9 cellular contexts compared by ENCODE assay signal in genomic region chr7:44244282-44244681, GRCh38. TPM values are rescaled to one million over a fixed set of nuclear protein-coding genes. Genes with fewer than 3 reads are reported as not detected.
DNase-seq lines count a peak whose midpoint lies in the region; ATAC-seq and TF ChIP-seq lines count a peak whose summit lies in the region.
"Had no signal": no experiment of that assay in that cellular context is flagged by ENCODE, and none has a peak within 500 bp of the region (broad histone marks: within the 10 kb centered on the region; RNA-seq: fewer than 3 reads in every experiment).

No MANE protein-coding gene starts in this region.

- no peaks in the 10 kb centered on the region for H3K79me2 ChIP-seq in SU-DHL-6 (ENCODE audit: insufficient read depth, low read length)

- no peaks in the 10 kb centered on the region for H3K9me3 ChIP-seq in heart right ventricle
- no peaks in the 10 kb centered on the region for H3K9me3 ChIP-seq in SU-DHL-6 (ENCODE audit: insufficient read depth, low read length)

- peaks cover 0 to 16% (median 5%) of the 10 kb centered on the region in 9 donors for H3K4me1 ChIP-seq in heart right ventricle

- H3K27ac ChIP-seq in heart right ventricle = no peak overlapping the region
- H3K27ac ChIP-seq in SU-DHL-6 (ENCODE audit: low read depth, low read length) = no peak overlapping the region

- no peak overlapping the region for H3K27ac Mint-ChIP-seq in stimulated activated memory B cell treated with anti-CD40 and anti-IgM and Interleukin-4, amounts not matched to agents 10 μg/mL and 1 μg/mL and 100 μg/mL, for 72 hours

- H3F3A ChIP-seq in SU-DHL-6 (ENCODE audit: insufficient read depth) = no peaks in the 10 kb centered on the region

- H3K36me3 ChIP-seq in heart right ventricle (peaks cover 0 to 5% (median 0%) of the 10 kb centered on the region in 9 donors), SU-DHL-6 (ENCODE audit: low read length) (no peaks in the 10 kb centered on the region)

- TF ChIP-seq POLR2A in erythroblast (IDR thresholded peaks at IDR 0.05; ENCODE audit: low read length) = no peak

- 36 to 41% methylated on average over 8 of the region's 8 CpGs for WGBS in heart right ventricle, 2 donors

- no peak overlapping the region for H3K4me3 Mint-ChIP-seq in stimulated activated memory B cell treated with anti-CD40 and anti-IgM and Interleukin-4, amounts not matched to agents 10 μg/mL and 1 μg/mL and 100 μg/mL, for 72 hours

- no peak overlapping the region for H3K4me2 ChIP-seq in SU-DHL-6 (ENCODE audit: low read depth, low read length, poor library complexity, severe bottlenecking)

- no peaks in the 10 kb centered on the region for H3K27me3 Mint-ChIP-seq in stimulated activated memory B cell treated with anti-CD40 and anti-IgM and Interleukin-4, amounts not matched to agents 10 μg/mL and 1 μg/mL and 100 μg/mL, for 72 hours

- no peak for DNase-seq in heart right ventricle
- DNase-seq in Right ventricle myocardium inferior (ENCODE audit: missing footprints) = no peak
- peak; percentile 29 to 44 for DNase-seq in erythroblast (lab: John Stamatoyannopoulos, UW)
- DNase-seq in sciatic nerve (ENCODE audit: low spot score) = no peak
- no peak for DNase-seq in cerebellar nuclear complex (lab: John Stamatoyannopoulos, UW)

- TF ChIP-seq CTCF in heart right ventricle (IDR thresholded peaks at IDR 0.05) (peak; percentile 21 to 64 (median 53)), SU-DHL-6 (IDR thresholded peaks at IDR 0.05; ENCODE audit: insufficient read depth, low read length, poor library complexity, severe bottlenecking) (peak; percentile 62)

- no peaks in the 10 kb centered on the region for H3K27me3 ChIP-seq in heart right ventricle
- H3K27me3 ChIP-seq in SU-DHL-6 (ENCODE audit: low read length) = no peaks in the 10 kb centered on the region

- no peaks in the 10 kb centered on the region for H3K9me2 ChIP-seq in SU-DHL-6 (replicated peaks; ENCODE audit: insufficient read depth, low read length)

- peak in 1 of 8 donors; percentile 14 for ATAC-seq in heart right ventricle
- ATAC-seq in Right ventricle myocardium inferior = no peak
- ATAC-seq in stimulated activated memory B cell treated with anti-CD40 and anti-IgM and Interleukin-4, amounts not matched to agents 10 μg/mL and 1 μg/mL and 100 μg/mL, for 72 hours = peak; percentile 31
- ATAC-seq in sciatic nerve = no peak
- no peak for ATAC-seq in HG03175 (IDR thresholded peaks at IDR 0.05; ENCODE audit: unreplicated experiment)
- ATAC-seq: right cardiac atrium had no signal

- H3K9ac ChIP-seq in SU-DHL-6 (ENCODE audit: low read length) = no peak overlapping the region

- peaks cover 12% of the 10 kb centered on the region for H3K4me1 Mint-ChIP-seq in stimulated activated memory B cell treated with anti-CD40 and anti-IgM and Interleukin-4, amounts not matched to agents 10 μg/mL and 1 μg/mL and 100 μg/mL, for 72 hours

- H3K4me3 ChIP-seq in heart right ventricle (no peak overlapping the region), SU-DHL-6 (ENCODE audit: insufficient read depth, low read length, poor library complexity, severe bottlenecking) (no peak overlapping the region)

- H3K9me3 Mint-ChIP-seq in stimulated activated memory B cell treated with anti-CD40 and anti-IgM and Interleukin-4, amounts not matched to agents 10 μg/mL and 1 μg/mL and 100 μg/mL, for 72 hours = peaks cover 4% of the 10 kb centered on the region

- intact Hi-C loops in heart right ventricle (cut with DNase I) (loop anchor here in 8 of 10 donors (5.0 to 10.0 kb wide), 7 partner anchors 61 to 323 kb away; no protein-coding TSS in a partner anchor), Right ventricle myocardium inferior (cut with DNase I) (loop anchor here (5.0 kb wide), 1 partner anchor 323 kb away; no protein-coding TSS in a partner anchor), sciatic nerve (cut with DNase I) (loop anchor here (10.0 kb wide), 2 partner anchors 61 to 231 kb away; no protein-coding TSS in a partner anchor)

- no peaks in the 10 kb centered on the region for H3K36me3 Mint-ChIP-seq in stimulated activated memory B cell treated with anti-CD40 and anti-IgM and Interleukin-4, amounts not matched to agents 10 μg/mL and 1 μg/mL and 100 μg/mL, for 72 hours

- H2AFZ ChIP-seq in SU-DHL-6 (ENCODE audit: low read depth, low read length, severe bottlenecking) = no peak overlapping the region

- no peaks in the 10 kb centered on the region for H4K20me1 ChIP-seq in SU-DHL-6 (ENCODE audit: low read depth, low read length)

RNA-seq across cellular contexts. Expression of gene YKT6, which starts 43.5 kb away (rescaled TPM):
- total RNA-seq in heart right ventricle (10 to 100 TPM; 42.2 to 58.2 (median 47.7) TPM), Right ventricle myocardium inferior (58.0 TPM), sciatic nerve (51.2 TPM)
- 10 to 100 TPM; 27.7 to 79.6 TPM for polyA plus RNA-seq in heart right ventricle

RNA-seq across cellular contexts. Expression of gene GCK, which starts 55.0 kb away (rescaled TPM):
- total RNA-seq in heart right ventricle = 1 to 10 TPM in 6 of 10 donors, under 1 TPM in 4; 0.50 to 3.3 (median 1.2) TPM
- polyA plus RNA-seq in heart right ventricle = 1 to 10 TPM; 4.7 to 6.0 TPM
- 1.8 TPM for total RNA-seq in Right ventricle myocardium inferior
- total RNA-seq in sciatic nerve = 1.9 TPM

Comparison
In these comparisons a context has a peak if more than half of its experiments do, and no peak if none do; other contexts are left out.
1. DNase-seq: peak in erythroblast (2 of 2); none in heart right ventricle (0 of 2), Right ventricle myocardium inferior (single experiment), sciatic nerve (single experiment) and cerebellar nuclear complex (0 of 2).